1 cellular context compared by ENCODE assay signal in the genomic region with DNA sequence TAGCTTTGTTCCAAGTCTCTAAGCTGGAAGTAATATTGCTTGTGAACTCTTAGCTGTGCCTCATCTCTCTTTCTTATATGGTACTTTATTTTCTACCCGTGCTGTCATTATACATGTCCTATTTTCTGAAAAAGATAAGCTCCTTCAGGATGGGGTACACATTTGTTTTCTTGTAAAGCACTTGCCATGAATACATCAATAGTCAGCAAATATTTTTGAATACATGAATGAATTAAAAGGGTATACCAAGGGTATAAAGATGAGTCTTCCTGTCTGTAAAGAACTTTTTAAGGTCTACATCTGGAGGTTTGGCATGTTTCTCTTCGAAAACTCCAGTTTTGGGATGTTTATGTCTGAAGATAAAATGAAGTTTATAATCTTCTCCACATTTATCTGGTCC.
TF ChIP-seq lines count a peak whose summit lies in the region.

No MANE protein-coding gene starts in this region.

TF ChIP-seq in HepG2, 621 proteins besides CTCF, POLR2A, EP300 and RAD21:
- TF ChIP-seq MAFF (IDR thresholded peaks at IDR 0.05; ENCODE audit: low read depth, low read length) (peak; percentile 75), RBM39 (IDR thresholded peaks at IDR 0.05; ENCODE audit: low read depth, low read length, poor library complexity, severe bottlenecking) (no peak), MAFK (conservative IDR thresholded peaks at IDR 0.05 in 1 of 2, IDR thresholded peaks at IDR 0.05 in 1 of 2; ENCODE audit: low read length in 2 of 2) (peak; percentile 69 to 83)
